12 cellular contexts compared by ENCODE assay signal in the genomic region with DNA sequence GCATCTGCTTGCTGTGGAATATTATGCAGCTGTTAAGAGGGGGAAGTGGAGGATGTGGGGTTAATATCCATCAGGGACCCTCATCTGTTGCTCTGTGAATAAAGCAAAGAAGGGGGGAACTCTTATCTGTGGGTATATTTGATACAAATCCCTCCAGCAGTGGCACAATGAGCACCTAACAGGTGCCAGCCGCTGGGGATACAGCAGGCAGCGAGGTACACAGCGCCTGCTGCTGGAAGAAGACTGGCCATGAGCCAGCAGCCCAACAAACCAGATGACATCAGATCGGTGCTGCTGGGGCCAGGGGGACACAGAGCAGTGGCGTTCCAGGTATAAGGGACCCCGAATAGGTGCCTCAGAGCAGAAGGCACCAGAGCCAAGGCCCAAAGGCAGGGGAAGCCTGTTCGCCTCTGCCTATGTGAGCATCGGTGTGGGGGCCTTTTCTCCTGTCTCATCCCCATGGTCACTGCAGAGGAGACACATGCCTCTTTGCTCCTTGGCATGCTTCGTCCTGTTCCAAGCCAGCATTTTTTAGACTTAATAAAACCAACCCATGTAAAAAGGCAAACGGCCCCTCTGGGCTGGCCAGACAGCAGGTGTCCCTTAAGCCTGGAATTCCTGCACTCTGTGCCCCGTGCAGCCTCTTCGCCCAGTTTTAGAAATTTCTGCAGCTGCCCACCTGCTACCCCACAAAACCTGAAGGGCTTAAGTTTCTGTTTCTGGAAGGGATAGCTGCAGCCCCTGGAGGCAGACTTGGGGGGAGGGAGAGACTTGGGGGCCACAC. TPM values are rescaled to one million over a fixed set of nuclear protein-coding genes. Genes with fewer than 3 reads are reported as not detected.
DNase-seq lines count a peak whose midpoint lies in the region; TF ChIP-seq lines count a peak whose summit lies in the region.
"Had no signal": no experiment of that assay in that cellular context is flagged by ENCODE, and none has a peak within 500 bp of the region (broad histone marks: within the 10 kb centered on the region; RNA-seq: fewer than 3 reads in every experiment).

No MANE protein-coding gene starts in this region.

- H4K20me1 ChIP-seq in Karpas-422 (ENCODE audit: insufficient read depth, low read depth, low read length) = no peaks in the 10 kb centered on the region

- peak overlapping the region; percentile 74 for H3K4me3 Mint-ChIP-seq in endothelial cell (ENCODE audit: unreplicated experiment)
- H3K4me3 Mint-ChIP-seq in progenitor cell of endocrine pancreas (ENCODE audit: low read depth) = peak overlapping the region; percentile 65

- H3K4me1 Mint-ChIP-seq in endothelial cell (ENCODE audit: unreplicated experiment) (peaks cover 13% of the 10 kb centered on the region), progenitor cell of endocrine pancreas (ENCODE audit: low read depth) (peaks cover 47% of the 10 kb centered on the region)

- DNase-seq in NCI-H748 (lab: John Stamatoyannopoulos, UW; ENCODE audit: unreplicated experiment) (peak; percentile 25), NCI-H748 treated with DMSO at 0.1 percent for 48 hours (lab: John Stamatoyannopoulos, UW) (no peak), Karpas-422 (peak; percentile 56), endothelial cell (ENCODE audit: low spot score) (no peak), progenitor cell of endocrine pancreas (ENCODE audit: low spot score, unreplicated experiment) (no peak), NCI-H1417 (lab: John Stamatoyannopoulos, UW) (no peak), GM10266 (ENCODE audit: extremely low spot score) (no peak)
- DNase-seq in effector memory CD4-positive, alpha-beta T cell = no peak
- DNase-seq: GM23248, NCI-H446, thyroid gland had no signal

- H3K9me3 ChIP-seq in Karpas-422 (ENCODE audit: low read length) = no peaks in the 10 kb centered on the region
- no peaks in the 10 kb centered on the region for H3K9me3 ChIP-seq in effector memory CD4-positive, alpha-beta T cell (ENCODE audit: control insufficient read depth, low read length)
- H3K9me3 ChIP-seq: thyroid gland had no signal

- peaks cover 11% of the 10 kb centered on the region for H3K79me2 ChIP-seq in Karpas-422 (ENCODE audit: low read length)

- H3K36me3 ChIP-seq in Karpas-422 (ENCODE audit: insufficient read depth, low read length) = no peaks in the 10 kb centered on the region
- no peaks in the 10 kb centered on the region for H3K36me3 ChIP-seq in effector memory CD4-positive, alpha-beta T cell (ENCODE audit: control insufficient read depth, insufficient read depth, low read length)
- H3K36me3 ChIP-seq: thyroid gland had no signal

- peaks cover 15% of the 10 kb centered on the region for H3K27me3 Mint-ChIP-seq in endothelial cell (ENCODE audit: unreplicated experiment)
- no peaks in the 10 kb centered on the region for H3K27me3 Mint-ChIP-seq in progenitor cell of endocrine pancreas

- no peak overlapping the region for H2AFZ ChIP-seq in Karpas-422 (ENCODE audit: low read length)
- H2AFZ ChIP-seq: GM23248 had no signal

- H3K4me2 ChIP-seq in Karpas-422 (ENCODE audit: low read depth, low read length, poor library complexity, severe bottlenecking) = no peak overlapping the region

- peak overlapping the region; percentile 47 for H3K27ac ChIP-seq in Karpas-422 (ENCODE audit: low read length)
- no peak overlapping the region for H3K27ac ChIP-seq in effector memory CD4-positive, alpha-beta T cell (ENCODE audit: insufficient read depth, low read length, poor library complexity, severe bottlenecking)
- H3K27ac ChIP-seq: GM23248, thyroid gland had no signal

- peaks cover 5% of the 10 kb centered on the region for H3K36me3 Mint-ChIP-seq in endothelial cell (ENCODE audit: low read depth, unreplicated experiment)
- H3K36me3 Mint-ChIP-seq in progenitor cell of endocrine pancreas (ENCODE audit: insufficient read depth) = peaks cover 6% of the 10 kb centered on the region
- H3K36me3 Mint-ChIP-seq: activated naive CD4-positive, alpha-beta T cell treated with anti-CD3 and anti-CD28 coated beads, Interleukin-2, amount 50 U/mL, for 24 hours had no signal

- peak overlapping the region; percentile 26; the same call in 1 of the 2 replicates for H3K9ac ChIP-seq in Karpas-422 (ENCODE audit: low read length)
- H3K9ac ChIP-seq: GM23248 had no signal

- peaks cover 50% of the 10 kb centered on the region for H3K4me1 ChIP-seq in Karpas-422 (ENCODE audit: low read length)
- peaks cover 28% of the 10 kb centered on the region for H3K4me1 ChIP-seq in effector memory CD4-positive, alpha-beta T cell (ENCODE audit: control insufficient read depth, insufficient read depth, low read length, poor library complexity, severe bottlenecking)

- H3K9me3 Mint-ChIP-seq in endothelial cell (ENCODE audit: unreplicated experiment) = no peaks in the 10 kb centered on the region
- no peaks in the 10 kb centered on the region for H3K9me3 Mint-ChIP-seq in progenitor cell of endocrine pancreas (ENCODE audit: low read depth)
- H3K9me3 Mint-ChIP-seq: activated naive CD4-positive, alpha-beta T cell treated with anti-CD3 and anti-CD28 coated beads, Interleukin-2, amount 50 U/mL, for 24 hours had no signal

- no peaks in the 10 kb centered on the region for H3K27me3 ChIP-seq in Karpas-422 (ENCODE audit: low read length)
- H3K27me3 ChIP-seq in effector memory CD4-positive, alpha-beta T cell (replicated peaks; ENCODE audit: control insufficient read depth, insufficient read depth, low read length, poor library complexity, severe bottlenecking) = peaks cover 3% of the 10 kb centered on the region
- H3K27me3 ChIP-seq: thyroid gland had no signal

- no peak overlapping the region for H3K4me3 ChIP-seq in Karpas-422 (ENCODE audit: low read length)
- H3K4me3 ChIP-seq in effector memory CD4-positive, alpha-beta T cell (ENCODE audit: insufficient read depth, low read depth, low read length, poor library complexity, severe bottlenecking) = no peak overlapping the region
- H3K4me3 ChIP-seq: GM23248 had no signal

- H3K9me2 ChIP-seq in Karpas-422 (replicated peaks; ENCODE audit: insufficient read depth, low read length) = no peaks in the 10 kb centered on the region

- no peak for TF ChIP-seq CTCF in endothelial cell (IDR thresholded peaks at IDR 0.05; ENCODE audit: unreplicated experiment)
- peak; percentile 15 for TF ChIP-seq CTCF in progenitor cell of endocrine pancreas (IDR thresholded peaks at IDR 0.05; ENCODE audit: unreplicated experiment)
- TF ChIP-seq CTCF in GM10266 (IDR thresholded peaks at IDR 0.05; ENCODE audit: control insufficient read depth, insufficient read depth, low read depth, missing control alignments) = no peak

- H3K27ac Mint-ChIP-seq in endothelial cell (ENCODE audit: unreplicated experiment) (no peak overlapping the region), progenitor cell of endocrine pancreas (peak overlapping the region; percentile 95)
- H3K27ac Mint-ChIP-seq: activated naive CD4-positive, alpha-beta T cell treated with anti-CD3 and anti-CD28 coated beads, Interleukin-2, amount 50 U/mL, for 24 hours had no signal

RNA-seq across cellular contexts. Expression of a gene that starts 1.6 kb away (rescaled TPM):
- total RNA-seq in Karpas-422 (2014; rRNA removed; shearing (Covaris generic); ENCODE audit: low replicate concordance) = 30.4 and 55.2 TPM in 2 replicates
- total RNA-seq in endothelial cell (ENCODE audit: unreplicated experiment) (23.1 TPM), progenitor cell of endocrine pancreas (929 and 983 TPM in 2 replicates)

RNA-seq across cellular contexts. Expression of a gene that starts 4.8 kb away (rescaled TPM):
- total RNA-seq in Karpas-422 (2014; rRNA removed; shearing (Covaris generic); ENCODE audit: low replicate concordance) = 8.0 and 30.8 TPM in 2 replicates
- 6.1 TPM for total RNA-seq in endothelial cell (ENCODE audit: unreplicated experiment)
- 10.3 and 10.7 TPM in 2 replicates for total RNA-seq in progenitor cell of endocrine pancreas

RNA-seq across cellular contexts. Expression of a gene that starts 38.3 kb away (rescaled TPM):
- 23.1 and 32.6 TPM in 2 replicates for total RNA-seq in Karpas-422 (2014; rRNA removed; shearing (Covaris generic); ENCODE audit: low replicate concordance)
- total RNA-seq in endothelial cell (ENCODE audit: unreplicated experiment) (39.9 TPM), progenitor cell of endocrine pancreas (23.5 and 24.7 TPM in 2 replicates)

RNA-seq across cellular contexts. Expression of a gene that starts 38.6 kb away (rescaled TPM):
- 62.9 and 63.5 TPM in 2 replicates for total RNA-seq in Karpas-422 (2014; rRNA removed; shearing (Covaris generic); ENCODE audit: low replicate concordance)
- total RNA-seq in endothelial cell (ENCODE audit: unreplicated experiment) (45.2 TPM), progenitor cell of endocrine pancreas (45.1 and 46.3 TPM in 2 replicates)

Comparison
In these comparisons a context has a peak if more than half of its experiments do, and no peak if none do; other contexts are left out.
1. DNase-seq: peak in NCI-H748 (single experiment) and Karpas-422 (single experiment); none in NCI-H748 treated with DMSO at 0.1 percent for 48 hours (single experiment), endothelial cell (single experiment), progenitor cell of endocrine pancreas (single experiment), NCI-H1417 (0 of 3), GM10266 (single experiment) and effector memory CD4-positive, alpha-beta T cell (0 of 3).
2. RNA of a gene that starts 1.6 kb away (total RNA-seq): 929 to 983 TPM in progenitor cell of endocrine pancreas; 30.4 to 55.2 TPM in Karpas-422 and 23.1 TPM in endothelial cell (single experiment); every median in the first group is over 10 times any median in the second.